ENCODE assay signal across 10 cellular contexts in genomic region chr4:147578057-147578476, GRCh38. TPM values are rescaled to one million over a fixed set of nuclear protein-coding genes. Genes with fewer than 3 reads are reported as not detected.
DNase-seq lines count a peak whose midpoint lies in the region; ATAC-seq, FAIRE-seq and TF ChIP-seq lines count a peak whose summit lies in the region.
"Had no signal": no experiment of that assay in that cellular context is flagged by ENCODE, and none has a peak within 500 bp of the region (broad histone marks: within the 10 kb centered on the region; RNA-seq: fewer than 3 reads in every experiment).

No MANE protein-coding gene starts in this region.

- FAIRE-seq in pancreas (lab: Jason Lieb, UNC) = no peak

- no peaks in the 10 kb centered on the region for H3K4me1 ChIP-seq in pancreas

- intact Hi-C loops in sciatic nerve (cut with DNase I) = no loop called here
- intact Hi-C loops in pancreas (cut with DNase I) = no loop called here

- DNase-seq in RPMI7951 (ENCODE audit: low read depth) = peak; percentile 94
- DNase-seq in fibroblast of gingiva (ENCODE audit: low read depth) = peak; percentile 99
- no peak for DNase-seq in sciatic nerve (ENCODE audit: low spot score)
- DNase-seq in NCI-H2107 (lab: John Stamatoyannopoulos, UW) = no peak
- no peak for DNase-seq in pancreas
- DNase-seq in GM10266 (ENCODE audit: extremely low spot score) = no peak
- DNase-seq in mucosa of gallbladder (ENCODE audit: low spot score) = no peak
- DNase-seq: effector CD4-positive, alpha-beta T cell; midbrain had no signal

- 68 to 81% methylated on average over 5 of the region's 5 CpGs for WGBS in pancreas, 2 donors

- no peak overlapping the region for H3K4me3 ChIP-seq in pancreas

- TF ChIP-seq CTCF in pancreas (IDR thresholded peaks at IDR 0.05) (no peak), GM10266 (IDR thresholded peaks at IDR 0.05; ENCODE audit: control insufficient read depth, insufficient read depth, low read depth, missing control alignments) (no peak)

- ATAC-seq in GM21717 (IDR thresholded peaks at IDR 0.05; ENCODE audit: unreplicated experiment) (peak; percentile 69), sciatic nerve (peak; percentile 30), pancreas (no peak)

- no peaks in the 10 kb centered on the region for H3K27me3 ChIP-seq in pancreas

- no peaks in the 10 kb centered on the region for H3K36me3 ChIP-seq in pancreas

- no peaks in the 10 kb centered on the region for H3K9me3 ChIP-seq in pancreas

- H3K27ac ChIP-seq in pancreas = no peak overlapping the region

RNA-seq across cellular contexts. Expression of gene TMEM184C, which starts 39.1 kb away (rescaled TPM):
- total RNA-seq in RPMI7951 (2014; rRNA removed; shearing (Covaris generic)) = 18.5 and 22.5 TPM in 2 replicates
- total RNA-seq in sciatic nerve (31.7 TPM), pancreas (10 to 100 TPM; 10.5 to 19.2 (median 16.2) TPM), mucosa of gallbladder (45.5 TPM)
- polyA plus RNA-seq in pancreas = 1 to 10 TPM; 2.2 to 6.8 TPM

Comparison
In these comparisons a context has a peak if more than half of its experiments do, and no peak if none do; other contexts are left out.
1. ATAC-seq: peak in GM21717 (single experiment) and sciatic nerve (single experiment); none in pancreas (0 of 4).
2. DNase-seq: peak in RPMI7951 (single experiment) and fibroblast of gingiva (single experiment); none in sciatic nerve (single experiment), NCI-H2107 (single experiment), pancreas (0 of 6), GM10266 (single experiment) and mucosa of gallbladder (single experiment).